ENCODE assay signal across 9 cellular contexts in genomic region chr11:65894034-65894591, GRCh38. TPM values are rescaled to one million over a fixed set of nuclear protein-coding genes. Genes with fewer than 3 reads are reported as not detected.
DNase-seq lines count a peak whose midpoint lies in the region; ATAC-seq, FAIRE-seq and TF ChIP-seq lines count a peak whose summit lies in the region.
"Had no signal": no experiment of that assay in that cellular context is flagged by ENCODE, and none has a peak within 500 bp of the region (broad histone marks: within the 10 kb centered on the region; RNA-seq: fewer than 3 reads in every experiment).

No MANE protein-coding gene starts in this region.

- POLR2A ChIA-PET in A673 (lab: Charles Lee; ENCODE audit: low non-redundant PET) = no interaction called here

- intact Hi-C loops in A673 (cut with micrococcal nuclease; ENCODE audit: unreplicated experiment) = no loop called here

- 72 to 76% methylated on average over 16 of the region's 16 CpGs for WGBS in esophagus, 2 donors
- WGBS in small intestine, 3 donors = 61 to 92% (median 64%) methylated on average over 16 of the region's 16 CpGs

- H3K27me3 ChIP-seq in esophagus (ENCODE audit: control insufficient read depth in 1 of 2, insufficient read depth in 2 of 2, low read length in 2 of 2) = no peaks in the 10 kb centered on the region
- no peaks in the 10 kb centered on the region for H3K27me3 ChIP-seq in small intestine (ENCODE audit: control insufficient read depth in 2 of 2, insufficient read depth in 2 of 2, low read length in 2 of 2)
- H3K27me3 ChIP-seq in A673 (replicated peaks; ENCODE audit: insufficient read depth, low read depth, low read length, poor library complexity) = no peaks in the 10 kb centered on the region

- no peaks in the 10 kb centered on the region for H3K9me3 ChIP-seq in esophagus (ENCODE audit: control insufficient read depth in 2 of 2, insufficient read depth in 1 of 2, low read depth in 1 of 2, low read length in 1 of 2)
- H3K9me3 ChIP-seq in small intestine (ENCODE audit: control insufficient read depth, low read depth) = no peaks in the 10 kb centered on the region
- no peaks in the 10 kb centered on the region for H3K9me3 ChIP-seq in A673 (ENCODE audit: low read depth, low read length, poor library complexity, severe bottlenecking)

- H3K27ac ChIP-seq in esophagus (ENCODE audit: low read depth in 2 of 2, low read length in 1 of 2) (peak overlapping the region; percentile 74 to 83), small intestine (ENCODE audit: low read depth in 1 of 2, low read length in 1 of 2) (peak overlapping the region; percentile 50 to 61), A673 (ENCODE audit: low read depth, low read length, poor library complexity, severe bottlenecking) (no peak overlapping the region)

- peaks cover 4% of the 10 kb centered on the region for H3K36me3 Mint-ChIP-seq in T-helper 2 cell treated with Interferon-gamma antibody and Interleukin-4, amounts not matched to agents 5 μg/mL and 100 μg/mL, for 36 hours (ENCODE audit: low read depth)
- H3K36me3 Mint-ChIP-seq in nephron progenitor cell (ENCODE audit: low read depth) = no peaks in the 10 kb centered on the region

- H3K4me1 ChIP-seq in esophagus (ENCODE audit: control insufficient read depth in 2 of 2, insufficient read depth in 2 of 2, low read length in 1 of 2) (peaks cover 7 to 10% of the 10 kb centered on the region in 2 donors), small intestine (ENCODE audit: control insufficient read depth in 2 of 2, insufficient read depth in 1 of 2, low read depth in 1 of 2, low read length in 1 of 2) (peaks cover 0 to 5% of the 10 kb centered on the region in 2 donors), A673 (ENCODE audit: insufficient read depth, low read length, poor library complexity, severe bottlenecking) (peaks cover 39% of the 10 kb centered on the region)

- no peak for FAIRE-seq in small intestine (lab: Jason Lieb, UNC)

- H3K27ac Mint-ChIP-seq in T-helper 2 cell treated with Interferon-gamma antibody and Interleukin-4, amounts not matched to agents 5 μg/mL and 100 μg/mL, for 36 hours = peak overlapping the region; percentile 82
- no peak overlapping the region for H3K27ac Mint-ChIP-seq in nephron progenitor cell

- peak; percentile 66 for TF ChIP-seq POLR2A in GM18505 (IDR thresholded peaks at IDR 0.05; ENCODE audit: borderline replicate concordance, extremely low read depth, insufficient read depth, insufficient read length)

- H3K9me3 Mint-ChIP-seq in T-helper 2 cell treated with Interferon-gamma antibody and Interleukin-4, amounts not matched to agents 5 μg/mL and 100 μg/mL, for 36 hours = no peaks in the 10 kb centered on the region
- peaks cover 4% of the 10 kb centered on the region for H3K9me3 Mint-ChIP-seq in nephron progenitor cell

- H3K36me3 ChIP-seq in esophagus (ENCODE audit: control insufficient read depth in 2 of 2, insufficient read depth in 2 of 2, low read length in 1 of 2) (no peaks in the 10 kb centered on the region), small intestine (ENCODE audit: control insufficient read depth in 2 of 2, insufficient read depth in 2 of 2, low read length in 2 of 2) (no peaks in the 10 kb centered on the region), A673 (ENCODE audit: insufficient read depth, low read length, poor library complexity, severe bottlenecking) (no peaks in the 10 kb centered on the region)

- H3K4me1 Mint-ChIP-seq in T-helper 2 cell treated with Interferon-gamma antibody and Interleukin-4, amounts not matched to agents 5 μg/mL and 100 μg/mL, for 36 hours (ENCODE audit: low read depth) = peaks cover 43% of the 10 kb centered on the region
- peaks cover 41% of the 10 kb centered on the region for H3K4me1 Mint-ChIP-seq in nephron progenitor cell

- no peaks in the 10 kb centered on the region for H3K27me3 Mint-ChIP-seq in T-helper 2 cell treated with Interferon-gamma antibody and Interleukin-4, amounts not matched to agents 5 μg/mL and 100 μg/mL, for 36 hours (ENCODE audit: low read depth)
- peaks cover 59% of the 10 kb centered on the region for H3K27me3 Mint-ChIP-seq in nephron progenitor cell (ENCODE audit: low read depth, poor library complexity)

- peak; percentile 38 for DNase-seq in T-helper 2 cell treated with Interferon-gamma antibody and Interleukin-4, amounts not matched to agents 5 μg/mL and 100 μg/mL, for 36 hours (ENCODE audit: low spot score)
- DNase-seq in small intestine = no peak
- DNase-seq in nephron progenitor cell = no peak
- DNase-seq in A673 (ENCODE audit: low spot score) = no peak
- DNase-seq in anterior cingulate cortex (lab: John Stamatoyannopoulos, UW) = no peak

- no TSS peak for BruUV-seq in A673 (replicated peaks; lab: Mats Ljungman, UMichigan)

- CTCF ChIA-PET in A673 (lab: Charles Lee) = no interaction called here

- TF ChIP-seq CTCF in nephron progenitor cell (IDR thresholded peaks at IDR 0.05) (no peak), A673 (conservative IDR thresholded peaks at IDR 0.05; ENCODE audit: low read depth, low read length) (no peak)

- H3K4me3 Mint-ChIP-seq in T-helper 2 cell treated with Interferon-gamma antibody and Interleukin-4, amounts not matched to agents 5 μg/mL and 100 μg/mL, for 36 hours = peak overlapping the region; percentile 74
- no peak overlapping the region for H3K4me3 Mint-ChIP-seq in nephron progenitor cell

- ATAC-seq in GM18505 (IDR thresholded peaks at IDR 0.05; ENCODE audit: unreplicated experiment) (no peak), GM19397 (IDR thresholded peaks at IDR 0.05; ENCODE audit: unreplicated experiment) (no peak)
- ATAC-seq: left colon had no signal

- H3K4me3 ChIP-seq in esophagus (ENCODE audit: low read depth in 1 of 2, low read length in 2 of 2) (peak overlapping the region in 1 of 2 donors; percentile 2), small intestine (ENCODE audit: low read depth in 1 of 2, low read length in 2 of 2) (no peak overlapping the region), A673 (ENCODE audit: low read depth, low read length, poor library complexity, severe bottlenecking) (no peak overlapping the region)

RNA-seq across cellular contexts. Expression of gene CCDC85B, which starts 3.6 kb away (rescaled TPM):
- polyA plus RNA-seq in esophagus (10 to 100 TPM; 13.5 to 22.7 TPM), small intestine (10 to 100 TPM in 2 of 3 donors, 1 to 10 TPM in 1; 6.5 to 32.5 (median 18.6) TPM)
- total RNA-seq in A673 (2021) = 32.3 and 32.9 TPM in 2 replicates

RNA-seq across cellular contexts. Expression of gene FIBP, which starts 5.8 kb away (rescaled TPM):
- 10 to 100 TPM; 20.7 to 38.1 TPM for polyA plus RNA-seq in esophagus
- 100 to 1,000 TPM in 2 of 3 donors, 10 to 100 TPM in 1; 57.6 to 131 (median 115) TPM for polyA plus RNA-seq in small intestine
- total RNA-seq in A673 (2021) = 98.5 and 116 TPM in 2 replicates

RNA-seq across cellular contexts. Expression of gene FOSL1, which starts 6.1 kb away (rescaled TPM):
- polyA plus RNA-seq in esophagus = 10 to 100 TPM; 26.7 to 39.6 TPM
- 1 to 10 TPM; 1.4 to 5.2 (median 2.5) TPM for polyA plus RNA-seq in small intestine
- total RNA-seq in A673 (2021) = 12.6 and 29.0 TPM in 2 replicates

RNA-seq across cellular contexts. Expression of gene CTSW, which starts 14.5 kb away (rescaled TPM):
- 1 to 10 TPM; 1.3 to 1.7 TPM for polyA plus RNA-seq in esophagus
- polyA plus RNA-seq in small intestine = 1 to 10 TPM in 1 of 3 donors, under 1 TPM in 2; 0.43 to 3.5 (median 0.67) TPM
- not detected in 2 replicates for total RNA-seq in A673 (2021)

RNA-seq across cellular contexts. Expression of gene EFEMP2, which starts 21.5 kb away (rescaled TPM):
- polyA plus RNA-seq in esophagus (10 to 100 TPM in 1 of 2 donors, 1 to 10 TPM in 1; 9.2 to 13.1 TPM), small intestine (10 to 100 TPM in 1 of 3 donors, 1 to 10 TPM in 2; 4.7 to 14.7 (median 9.5) TPM)
- total RNA-seq in A673 (2021) = 31.2 and 37.6 TPM in 2 replicates

Comparison
In these comparisons a context has a peak if more than half of its experiments do, and no peak if none do; other contexts are left out.
1. RNA of gene FOSL1, which starts 6.1 kb away (polyA plus RNA-seq): 26.7 to 39.6 TPM in esophagus; 1.4 to 5.2 TPM in small intestine; every median in the first group is over 4 times any median in the second.